8 cellular contexts compared by ENCODE assay signal in the genomic region with DNA sequence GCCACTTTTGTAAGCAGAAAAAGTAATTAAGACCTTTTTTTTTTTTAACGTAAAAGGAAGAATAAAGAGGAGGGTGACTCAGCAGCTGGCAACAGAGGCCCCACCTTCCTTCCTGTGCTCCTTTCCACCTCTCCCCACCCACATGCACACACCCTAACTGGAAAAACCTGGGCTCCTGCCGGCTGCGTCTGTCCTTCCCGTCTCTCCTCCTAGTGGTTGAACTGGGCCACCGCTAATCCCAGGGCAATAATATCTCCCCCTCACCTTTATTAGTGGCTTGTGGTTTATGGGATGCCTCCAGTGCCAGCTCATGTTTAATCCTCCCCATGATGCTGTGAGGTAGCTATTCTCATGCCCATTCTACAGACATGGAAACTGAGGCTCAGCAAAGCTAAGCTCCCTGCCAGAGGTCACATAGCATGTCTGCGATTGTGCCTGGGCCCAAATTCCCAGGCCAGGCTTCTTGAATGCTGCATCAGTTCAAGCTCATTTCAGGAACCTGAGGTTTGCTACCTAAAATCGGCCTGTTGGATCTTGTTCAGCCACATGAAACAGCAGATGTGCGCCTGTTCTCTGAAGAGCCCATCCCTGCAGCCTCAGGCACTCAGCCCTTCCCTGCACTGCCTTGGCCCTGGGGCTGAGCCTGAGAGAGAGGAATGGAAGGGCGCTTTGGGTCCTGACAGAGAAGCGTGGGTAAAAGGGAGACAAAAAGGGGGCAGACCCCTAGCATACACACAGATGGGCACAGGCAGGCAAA.
DNase-seq lines count a peak whose midpoint lies in the region; ATAC-seq, FAIRE-seq and TF ChIP-seq lines count a peak whose summit lies in the region.

No MANE protein-coding gene starts in this region.

- no peak overlapping the region for H3K4me3 Mint-ChIP-seq in CD14-positive monocyte

- H3K27me3 Mint-ChIP-seq in CD14-positive monocyte (ENCODE audit: low read depth in 3 of 3): peaks cover 0 to 14% (median 0%) of the 10 kb centered on the region in 3 donors

- TF ChIP-seq CTCF in fibroblast of villous mesenchyme (IDR thresholded peaks at IDR 0.05; ENCODE audit: insufficient read depth, low read depth, low read length): peak; percentile 41
- TF ChIP-seq CTCF in CD14-positive monocyte (IDR thresholded peaks at IDR 0.05): no peak

- H3K4me1 Mint-ChIP-seq in CD14-positive monocyte: peaks cover 9% of the 10 kb centered on the region

- H3K36me3 Mint-ChIP-seq in CD14-positive monocyte: no peaks in the 10 kb centered on the region

- peak; percentile 60 for ATAC-seq in SK-N-SH treated with all-trans-retinoic acid at 6 μM for 48 hours
- no peak for ATAC-seq in HG03025 (IDR thresholded peaks at IDR 0.05; ENCODE audit: low FRiP score, unreplicated experiment)

- intact Hi-C loops in CD14-positive monocyte (cut with micrococcal nuclease): loop anchor here in 1 of 2 donors (5.0 kb wide), 1 partner anchor 122 kb away; no protein-coding TSS in a partner anchor

- peaks cover 6 to 11% (median 9%) of the 10 kb centered on the region in 7 donors for H3K9me3 Mint-ChIP-seq in CD14-positive monocyte

- no peak overlapping the region for H3K4me3 ChIP-seq in fibroblast of villous mesenchyme (ENCODE audit: low read depth, low read length)

- peak; percentile 82 for FAIRE-seq in urothelium cell line (lab: Jason Lieb, UNC)

- H3K27ac Mint-ChIP-seq in CD14-positive monocyte: no peak overlapping the region

- DNase-seq in stimulated activated CD4-positive, alpha-beta T cell treated with anti-CD3 and anti-CD28 coated beads, Interleukin-4, amount 100 ng/mL, for 4 hours: peak; percentile 9 to 24
- DNase-seq in stimulated activated CD4-positive, alpha-beta T cell treated with anti-CD3 and anti-CD28 coated beads, Interleukin-1b, Interleukin-23, amount 100 ng/mL, for 48 hours: no peak
- no peak for DNase-seq in fibroblast of villous mesenchyme (ENCODE audit: low read depth)
- peak; percentile 91 for DNase-seq in urothelium cell line (ENCODE audit: low spot score)
- DNase-seq in NCI-H2029 (lab: John Stamatoyannopoulos, UW): no peak
- DNase-seq in CD14-positive monocyte (ENCODE audit: low spot score): no peak

TF ChIP-seq in SK-N-SH treated with all-trans-retinoic acid at 6 μM for 48 hours, 23 proteins besides CTCF, POLR2A, EP300 and RAD21:
- TF ChIP-seq ISL1 (CRISPR knock-in tag; IDR thresholded peaks at IDR 0.05) (no peak), OSR1 (CRISPR knock-in tag; IDR thresholded peaks at IDR 0.05) (no peak), PPARA (CRISPR knock-in tag; IDR thresholded peaks at IDR 0.05; ENCODE audit: borderline replicate concordance) (no peak), ZC3H10 (CRISPR knock-in tag; IDR thresholded peaks at IDR 0.05) (no peak), TOX (CRISPR knock-in tag; IDR thresholded peaks at IDR 0.05; ENCODE audit: borderline replicate concordance) (no peak), ZNF8 (CRISPR knock-in tag; IDR thresholded peaks at IDR 0.05) (no peak), RARB (CRISPR knock-in tag; IDR thresholded peaks at IDR 0.05) (no peak), BACH2 (CRISPR knock-in tag; IDR thresholded peaks at IDR 0.05; ENCODE audit: borderline replicate concordance) (no peak), CSDC2 (CRISPR knock-in tag; IDR thresholded peaks at IDR 0.05) (no peak), ESRRG (CRISPR knock-in tag; IDR thresholded peaks at IDR 0.05) (no peak), PATZ1 (CRISPR knock-in tag; IDR thresholded peaks at IDR 0.05; ENCODE audit: borderline replicate concordance) (no peak), ARNTL (CRISPR knock-in tag; IDR thresholded peaks at IDR 0.05; ENCODE audit: borderline replicate concordance, low read depth) (no peak), ZNF70 (CRISPR knock-in tag; IDR thresholded peaks at IDR 0.05) (no peak), ZFP3 (CRISPR knock-in tag; IDR thresholded peaks at IDR 0.05) (no peak)
- TF ChIP-seq, protein P1, sequence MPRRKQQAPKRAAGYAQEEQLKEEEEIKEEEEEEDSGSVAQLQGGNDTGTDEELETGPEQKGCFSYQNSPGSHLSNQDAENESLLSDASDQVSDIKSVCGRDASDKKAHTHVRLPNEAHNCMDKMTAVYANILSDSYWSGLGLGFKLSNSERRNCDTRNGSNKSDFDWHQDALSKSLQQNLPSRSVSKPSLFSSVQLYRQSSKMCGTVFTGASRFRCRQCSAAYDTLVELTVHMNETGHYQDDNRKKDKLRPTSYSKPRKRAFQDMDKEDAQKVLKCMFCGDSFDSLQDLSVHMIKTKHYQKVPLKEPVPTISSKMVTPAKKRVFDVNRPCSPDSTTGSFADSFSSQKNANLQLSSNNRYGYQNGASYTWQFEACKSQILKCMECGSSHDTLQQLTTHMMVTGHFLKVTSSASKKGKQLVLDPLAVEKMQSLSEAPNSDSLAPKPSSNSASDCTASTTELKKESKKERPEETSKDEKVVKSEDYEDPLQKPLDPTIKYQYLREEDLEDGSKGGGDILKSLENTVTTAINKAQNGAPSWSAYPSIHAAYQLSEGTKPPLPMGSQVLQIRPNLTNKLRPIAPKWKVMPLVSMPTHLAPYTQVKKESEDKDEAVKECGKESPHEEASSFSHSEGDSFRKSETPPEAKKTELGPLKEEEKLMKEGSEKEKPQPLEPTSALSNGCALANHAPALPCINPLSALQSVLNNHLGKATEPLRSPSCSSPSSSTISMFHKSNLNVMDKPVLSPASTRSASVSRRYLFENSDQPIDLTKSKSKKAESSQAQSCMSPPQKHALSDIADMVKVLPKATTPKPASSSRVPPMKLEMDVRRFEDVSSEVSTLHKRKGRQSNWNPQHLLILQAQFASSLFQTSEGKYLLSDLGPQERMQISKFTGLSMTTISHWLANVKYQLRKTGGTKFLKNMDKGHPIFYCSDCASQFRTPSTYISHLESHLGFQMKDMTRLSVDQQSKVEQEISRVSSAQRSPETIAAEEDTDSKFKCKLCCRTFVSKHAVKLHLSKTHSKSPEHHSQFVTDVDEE (CRISPR knock-in tag; IDR thresholded peaks at IDR 0.05): no peak
- TF ChIP-seq, protein P2, sequence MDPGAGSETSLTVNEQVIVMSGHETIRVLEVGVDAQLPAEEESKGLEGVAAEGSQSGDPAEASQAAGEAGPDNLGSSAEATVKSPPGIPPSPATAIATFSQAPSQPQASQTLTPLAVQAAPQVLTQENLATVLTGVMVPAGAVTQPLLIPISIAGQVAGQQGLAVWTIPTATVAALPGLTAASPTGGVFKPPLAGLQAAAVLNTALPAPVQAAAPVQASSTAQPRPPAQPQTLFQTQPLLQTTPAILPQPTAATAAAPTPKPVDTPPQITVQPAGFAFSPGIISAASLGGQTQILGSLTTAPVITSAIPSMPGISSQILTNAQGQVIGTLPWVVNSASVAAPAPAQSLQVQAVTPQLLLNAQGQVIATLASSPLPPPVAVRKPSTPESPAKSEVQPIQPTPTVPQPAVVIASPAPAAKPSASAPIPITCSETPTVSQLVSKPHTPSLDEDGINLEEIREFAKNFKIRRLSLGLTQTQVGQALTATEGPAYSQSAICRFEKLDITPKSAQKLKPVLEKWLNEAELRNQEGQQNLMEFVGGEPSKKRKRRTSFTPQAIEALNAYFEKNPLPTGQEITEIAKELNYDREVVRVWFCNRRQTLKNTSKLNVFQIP (CRISPR knock-in tag; IDR thresholded peaks at IDR 0.05; ENCODE audit: borderline replicate concordance, low read depth): no peak
- TF ChIP-seq, protein P3, sequence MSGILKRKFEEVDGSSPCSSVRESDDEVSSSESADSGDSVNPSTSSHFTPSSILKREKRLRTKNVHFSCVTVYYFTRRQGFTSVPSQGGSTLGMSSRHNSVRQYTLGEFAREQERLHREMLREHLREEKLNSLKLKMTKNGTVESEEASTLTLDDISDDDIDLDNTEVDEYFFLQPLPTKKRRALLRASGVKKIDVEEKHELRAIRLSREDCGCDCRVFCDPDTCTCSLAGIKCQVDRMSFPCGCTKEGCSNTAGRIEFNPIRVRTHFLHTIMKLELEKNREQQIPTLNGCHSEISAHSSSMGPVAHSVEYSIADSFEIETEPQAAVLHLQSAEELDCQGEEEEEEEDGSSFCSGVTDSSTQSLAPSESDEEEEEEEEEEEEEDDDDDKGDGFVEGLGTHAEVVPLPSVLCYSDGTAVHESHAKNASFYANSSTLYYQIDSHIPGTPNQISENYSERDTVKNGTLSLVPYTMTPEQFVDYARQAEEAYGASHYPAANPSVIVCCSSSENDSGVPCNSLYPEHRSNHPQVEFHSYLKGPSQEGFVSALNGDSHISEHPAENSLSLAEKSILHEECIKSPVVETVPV (CRISPR knock-in tag; IDR thresholded peaks at IDR 0.05): no peak
TF ChIP-seq in SK-N-SH treated with all-trans-retinoic acid at 6 μM for 48 hours: peak in this region for 0.

Comparison
In these comparisons a context has a peak if more than half of its experiments do, and no peak if none do; other contexts are left out.
1. DNase-seq: peak in stimulated activated CD4-positive, alpha-beta T cell treated with anti-CD3 and anti-CD28 coated beads, Interleukin-4, amount 100 ng/mL, for 4 hours (2 of 2) and urothelium cell line (single experiment); none in stimulated activated CD4-positive, alpha-beta T cell treated with anti-CD3 and anti-CD28 coated beads, Interleukin-1b, Interleukin-23, amount 100 ng/mL, for 48 hours (single experiment), fibroblast of villous mesenchyme (single experiment), NCI-H2029 (single experiment) and CD14-positive monocyte (single experiment).